In genomic region chr11:95337175-95337957, GRCh38 we compare ENCODE assay signal across 8 cellular contexts.
DNase-seq lines count a peak whose midpoint lies in the region; ATAC-seq, FAIRE-seq and TF ChIP-seq lines count a peak whose summit lies in the region.

No MANE protein-coding gene starts in this region.

- H3K4me3 ChIP-seq in HUES48 (ENCODE audit: low read depth, low read length) = no peak overlapping the region
- peak overlapping the region in 1 of 2 donors; percentile 18 for H3K4me3 ChIP-seq in esophagus (ENCODE audit: low read depth in 1 of 2, low read length in 2 of 2)
- peak overlapping the region; percentile 1 for H3K4me3 ChIP-seq in suprapubic skin

- H3K4me3 Mint-ChIP-seq in activated CD4-positive, alpha-beta memory T cell treated with anti-CD3 and anti-CD28 coated beads for 36 hours = no peak overlapping the region
- no peak overlapping the region for H3K4me3 Mint-ChIP-seq in naive B cell

- H3K36me3 ChIP-seq in HUES48 (ENCODE audit: control insufficient read depth, insufficient read depth, low read length) = no peaks in the 10 kb centered on the region
- H3K36me3 ChIP-seq in esophagus (ENCODE audit: control insufficient read depth in 2 of 2, insufficient read depth in 2 of 2, low read length in 1 of 2) = no peaks in the 10 kb centered on the region
- no peaks in the 10 kb centered on the region for H3K36me3 ChIP-seq in suprapubic skin

- H3K27ac ChIP-seq in HUES48 (ENCODE audit: low read depth, low read length) = peak overlapping the region; percentile 88
- H3K27ac ChIP-seq in esophagus (ENCODE audit: low read depth in 2 of 2, low read length in 1 of 2) = peak overlapping the region; percentile 79 to 89
- H3K27ac ChIP-seq in suprapubic skin = peak overlapping the region; percentile 84

- POLR2A ChIA-PET in activated CD4-positive, alpha-beta memory T cell treated with anti-CD3 and anti-CD28 coated beads for 36 hours (lab: Charles Lee) = no interaction called here

- H3K4me1 ChIP-seq in HUES48 (ENCODE audit: control insufficient read depth, insufficient read depth, low read length) (peaks cover 44% of the 10 kb centered on the region), esophagus (ENCODE audit: control insufficient read depth in 2 of 2, insufficient read depth in 2 of 2, low read length in 1 of 2) (peaks cover 3 to 21% of the 10 kb centered on the region in 2 donors), suprapubic skin (peaks cover 56% of the 10 kb centered on the region)

- CTCF ChIA-PET in activated CD4-positive, alpha-beta memory T cell treated with anti-CD3 and anti-CD28 coated beads for 36 hours (lab: Charles Lee) = interaction anchor here (0.5 to 1.6 kb wide), 3 partner anchors 106 to 368 kb away, joined by 3 to 4 read pairs (median 3); partner anchors contain the start of gene SESN3

- intact Hi-C loops in activated CD4-positive, alpha-beta memory T cell treated with anti-CD3 and anti-CD28 coated beads for 36 hours (cut with micrococcal nuclease) = loop anchor here (2.0 to 5.0 kb wide), 3 partner anchors 107 to 365 kb away; partner anchors contain the start of gene SESN3

- no peaks in the 10 kb centered on the region for H3K36me3 Mint-ChIP-seq in activated CD4-positive, alpha-beta memory T cell treated with anti-CD3 and anti-CD28 coated beads for 36 hours
- no peaks in the 10 kb centered on the region for H3K36me3 Mint-ChIP-seq in naive B cell

- TF ChIP-seq CTCF in D721Med (IDR thresholded peaks at IDR 0.05; ENCODE audit: insufficient read depth, missing control alignments) = no peak
- no peak for TF ChIP-seq CTCF in suprapubic skin (IDR thresholded peaks at IDR 0.05)

- peaks cover 3% of the 10 kb centered on the region for H3K4me1 Mint-ChIP-seq in activated CD4-positive, alpha-beta memory T cell treated with anti-CD3 and anti-CD28 coated beads for 36 hours (ENCODE audit: low read depth)
- peaks cover 7 to 17% (median 10%) of the 10 kb centered on the region in 3 donors for H3K4me1 Mint-ChIP-seq in naive B cell

- no peaks in the 10 kb centered on the region for H3K27me3 ChIP-seq in HUES48 (ENCODE audit: control insufficient read depth, insufficient read depth, low read length)
- H3K27me3 ChIP-seq in esophagus (ENCODE audit: control insufficient read depth in 1 of 2, insufficient read depth in 2 of 2, low read length in 2 of 2) = no peaks in the 10 kb centered on the region
- H3K27me3 ChIP-seq in suprapubic skin = no peaks in the 10 kb centered on the region

- H3K27me3 Mint-ChIP-seq in activated CD4-positive, alpha-beta memory T cell treated with anti-CD3 and anti-CD28 coated beads for 36 hours = no peaks in the 10 kb centered on the region
- no peaks in the 10 kb centered on the region for H3K27me3 Mint-ChIP-seq in naive B cell

- no peaks in the 10 kb centered on the region for H3K9me3 ChIP-seq in HUES48 (ENCODE audit: control insufficient read depth, insufficient read depth, low read length)
- no peaks in the 10 kb centered on the region for H3K9me3 ChIP-seq in esophagus (ENCODE audit: control insufficient read depth in 2 of 2, insufficient read depth in 1 of 2, low read depth in 1 of 2, low read length in 1 of 2)
- no peaks in the 10 kb centered on the region for H3K9me3 ChIP-seq in suprapubic skin

- no peak overlapping the region for H3K27ac Mint-ChIP-seq in activated CD4-positive, alpha-beta memory T cell treated with anti-CD3 and anti-CD28 coated beads for 36 hours
- H3K27ac Mint-ChIP-seq in naive B cell = no peak overlapping the region

- no peak for TF ChIP-seq POLR2A in suprapubic skin (IDR thresholded peaks at IDR 0.05)

- WGBS in esophagus, 2 donors = 9 to 31% methylated on average over 14 of the region's 14 CpGs
- WGBS in suprapubic skin = 5% methylated on average over 14 of the region's 14 CpGs

- DNase-seq in D721Med (ENCODE audit: insufficient read length, low spot score) (no peak), naive B cell (peak; percentile 64), suprapubic skin (ENCODE audit: low spot score in 2 of 2) (peak; percentile 69 to 83), frontal cortex (ENCODE audit: low spot score in 2 of 2) (no peak)
- peak; percentile 66 for DNase-seq in activated CD4-positive, alpha-beta memory T cell treated with anti-CD3 and anti-CD28 coated beads for 36 hours

- ATAC-seq in GM21381 (IDR thresholded peaks at IDR 0.05; ENCODE audit: unreplicated experiment) (peak; percentile 92), naive B cell (ENCODE audit: low read depth in 2 of 2) (peak; percentile 86)

- TF ChIP-seq EP300 in suprapubic skin (IDR thresholded peaks at IDR 0.05) = no peak

- FAIRE-seq in D721Med (lab: Jason Lieb, UNC) = peak; percentile 92
- FAIRE-seq in frontal cortex (lab: Jason Lieb, UNC) = no peak

- H3K9me3 Mint-ChIP-seq in activated CD4-positive, alpha-beta memory T cell treated with anti-CD3 and anti-CD28 coated beads for 36 hours = no peaks in the 10 kb centered on the region
- no peaks in the 10 kb centered on the region for H3K9me3 Mint-ChIP-seq in naive B cell

- H3K9ac ChIP-seq in HUES48 (ENCODE audit: low read depth, low read length) = no peak overlapping the region

Comparison
In these comparisons a context has a peak if more than half of its experiments do, and no peak if none do; other contexts are left out.
1. DNase-seq: peak in activated CD4-positive, alpha-beta memory T cell treated with anti-CD3 and anti-CD28 coated beads for 36 hours (single experiment), naive B cell (single experiment) and suprapubic skin (2 of 2); none in D721Med (single experiment) and frontal cortex (0 of 2).
2. Peak in every context shown above with its lines, with median percentiles within 50 percentile points of each other: H3K27ac ChIP-seq.